In the genomic region with DNA sequence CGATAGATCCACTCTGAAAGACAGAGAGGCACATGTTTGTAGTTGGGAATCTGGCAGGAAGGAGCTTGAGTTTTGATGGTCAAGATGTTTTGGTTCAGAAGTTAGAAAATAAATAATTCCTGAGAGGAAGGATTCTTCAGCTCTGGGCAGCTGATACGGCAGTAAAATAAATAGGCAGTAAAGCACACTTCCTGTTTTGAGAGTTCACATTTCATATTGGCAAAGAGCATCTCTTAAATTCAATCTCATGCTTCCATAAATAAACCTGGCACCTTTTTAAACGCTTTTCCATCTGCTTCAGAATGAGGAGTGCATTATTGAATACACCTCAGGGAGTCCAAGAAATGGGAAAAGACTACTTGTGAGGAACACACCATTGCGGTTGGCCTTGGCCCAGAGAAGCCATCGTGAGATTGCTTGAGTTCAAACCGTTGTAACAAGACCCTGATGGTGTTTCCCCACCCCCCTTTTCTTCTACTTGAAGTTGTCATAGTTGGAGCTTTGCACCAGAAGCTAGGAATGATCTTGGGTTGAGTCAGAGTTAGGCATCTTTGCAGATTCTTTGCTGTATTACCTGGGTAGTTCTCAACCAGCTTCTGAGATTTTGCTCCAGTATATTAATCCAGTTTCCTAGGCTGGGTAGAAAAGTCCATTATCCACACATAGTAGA, we compare ENCODE assay signal across 1 cellular context.
TF ChIP-seq lines count a peak whose summit lies in the region.

No MANE protein-coding gene starts in this region.

TF ChIP-seq in endothelial cell of umbilical vein, 7 proteins besides CTCF, POLR2A, EP300 and RAD21 (continued from another document):
- TF ChIP-seq GATA2 (IDR thresholded peaks at IDR 0.05; ENCODE audit: insufficient read depth, insufficient read length, low read depth, low read length) (no peak), POLR2AphosphoS5 (IDR thresholded peaks at IDR 0.05; ENCODE audit: insufficient read depth, low read depth, low read length) (no peak), MAX (IDR thresholded peaks at IDR 0.05; ENCODE audit: insufficient read depth, insufficient read length) (no peak), MYC (IDR thresholded peaks at IDR 0.05; ENCODE audit: low read depth, low read length) (no peak)
TF ChIP-seq in endothelial cell of umbilical vein: peak in this region for 0.
